ENCODE assay signal across 2 cellular contexts in genomic region chr11:46505741-46506485, GRCh38.
TF ChIP-seq lines count a peak whose summit lies in the region.

No MANE protein-coding gene starts in this region.

TF ChIP-seq in H1, 55 proteins besides CTCF, POLR2A, EP300 and RAD21 (continued from another document):
- TF ChIP-seq TAF7 (optimal IDR thresholded peaks at IDR 0.05; ENCODE audit: borderline replicate concordance, low read depth, low read length), result no peak
- TF ChIP-seq TBP (IDR thresholded peaks at IDR 0.05; ENCODE audit: low read depth, low read length), result no peak
- TF ChIP-seq KDM5A (IDR thresholded peaks at IDR 0.05; ENCODE audit: low read length), result no peak
- TF ChIP-seq KDM1A (IDR thresholded peaks at IDR 0.05; ENCODE audit: borderline replicate concordance, low read length), result no peak
TF ChIP-seq in H1: peak in this region for 0.

TF ChIP-seq in SK-N-SH treated with all-trans-retinoic acid at 6 μM for 48 hours, 23 proteins besides CTCF, POLR2A, EP300 and RAD21 (continued from another document):
- no peak for TF ChIP-seq PATZ1 (CRISPR knock-in tag; IDR thresholded peaks at IDR 0.05; ENCODE audit: borderline replicate concordance)
- no peak for TF ChIP-seq TSHZ2 (CRISPR knock-in tag; IDR thresholded peaks at IDR 0.05)
- no peak for TF ChIP-seq ZNF8 (CRISPR knock-in tag; IDR thresholded peaks at IDR 0.05)
- TF ChIP-seq TOX (CRISPR knock-in tag; IDR thresholded peaks at IDR 0.05; ENCODE audit: borderline replicate concordance), result no peak
- no peak for TF ChIP-seq ZFP3 (CRISPR knock-in tag; IDR thresholded peaks at IDR 0.05)
- no peak for TF ChIP-seq CSRNP3 (CRISPR knock-in tag; IDR thresholded peaks at IDR 0.05)
- no peak for TF ChIP-seq POU6F1 (CRISPR knock-in tag; IDR thresholded peaks at IDR 0.05; ENCODE audit: borderline replicate concordance, low read depth)
- TF ChIP-seq RARB (CRISPR knock-in tag; IDR thresholded peaks at IDR 0.05), result no peak
- no peak for TF ChIP-seq PPARA (CRISPR knock-in tag; IDR thresholded peaks at IDR 0.05; ENCODE audit: borderline replicate concordance)
- no peak for TF ChIP-seq CREB5 (CRISPR knock-in tag; IDR thresholded peaks at IDR 0.05; ENCODE audit: low read depth)
- no peak for TF ChIP-seq ZC3H10 (CRISPR knock-in tag; IDR thresholded peaks at IDR 0.05)
- no peak for TF ChIP-seq ARNTL (CRISPR knock-in tag; IDR thresholded peaks at IDR 0.05; ENCODE audit: borderline replicate concordance, low read depth)
